8 cellular contexts compared by ENCODE assay signal in genomic region chr3:129604942-129605592, GRCh38. TPM values are rescaled to one million over a fixed set of nuclear protein-coding genes. Genes with fewer than 3 reads are reported as not detected.
DNase-seq lines count a peak whose midpoint lies in the region; ATAC-seq and TF ChIP-seq lines count a peak whose summit lies in the region.

No MANE protein-coding gene starts in this region.

- TF ChIP-seq CTCF in DND-41 (IDR thresholded peaks at IDR 0.05; ENCODE audit: borderline replicate concordance, extremely low read depth, low read length, poor library complexity, severe bottlenecking), result no peak
- TF ChIP-seq CTCF in heart left ventricle (IDR thresholded peaks at IDR 0.05), result peak in 2 of 12 donors; percentile 14 to 29

- peaks cover 70% of the 10 kb centered on the region for H3K79me2 ChIP-seq in DND-41 (ENCODE audit: insufficient read depth, low read length)

- ATAC-seq in DND-41 (ENCODE audit: insufficient read depth, low read depth) (peak; percentile 16), heart left ventricle (peak in 1 of 4 donors; percentile 2), HG03460 (IDR thresholded peaks at IDR 0.05; ENCODE audit: unreplicated experiment) (no peak)

- H3K9ac ChIP-seq in DND-41 (ENCODE audit: low read depth, low read length), result peak overlapping the region; percentile 92
- peak overlapping the region; percentile 66 for H3K9ac ChIP-seq in SK-N-MC (ENCODE audit: insufficient read length)
- H3K9ac ChIP-seq in rectal smooth muscle tissue (ENCODE audit: low read length), result peak overlapping the region; percentile 10

- H3K27me3 ChIP-seq in DND-41 (ENCODE audit: insufficient read depth, low read length, poor library complexity) (no peaks in the 10 kb centered on the region), heart left ventricle (peaks cover 0 to 12% (median 3%) of the 10 kb centered on the region in 9 donors), rectal smooth muscle tissue (ENCODE audit: control insufficient read depth, insufficient read depth, low read length) (peaks cover 4% of the 10 kb centered on the region)

- peak overlapping the region; percentile 76 for H2AFZ ChIP-seq in DND-41 (ENCODE audit: low read depth, low read length)

- H3K27ac ChIP-seq in DND-41 (ENCODE audit: low read length) (peak overlapping the region; percentile 84), SK-N-MC (no peak overlapping the region), heart left ventricle (peak overlapping the region; percentile 78 to 97 (median 92)), rectal smooth muscle tissue (ENCODE audit: low read depth, low read length) (peak overlapping the region; percentile 36)

- H3K4me1 ChIP-seq in DND-41 (ENCODE audit: insufficient read depth, low read length) (peaks cover 77% of the 10 kb centered on the region), heart left ventricle (peaks cover 16 to 88% (median 66%) of the 10 kb centered on the region in 12 donors), rectal smooth muscle tissue (ENCODE audit: control insufficient read depth, insufficient read depth, low read length) (no peaks in the 10 kb centered on the region)

- peak overlapping the region; percentile 80 to 100 for H3K4me3 ChIP-seq in DND-41 (ENCODE audit: low read depth in 1 of 2, low read length in 2 of 2)
- H3K4me3 ChIP-seq in SK-N-MC, result peak overlapping the region; percentile 96
- H3K4me3 ChIP-seq in heart left ventricle, result peak overlapping the region; percentile 61 to 99 (median 82)
- H3K4me3 ChIP-seq in rectal smooth muscle tissue (ENCODE audit: low read length), result peak overlapping the region; percentile 78

- DNase-seq in DND-41, result no peak
- DNase-seq in SK-N-MC (ENCODE audit: low read depth, low spot score), result no peak
- no peak for DNase-seq in heart left ventricle
- no peak for DNase-seq in NCI-H82 treated with DMSO at 0.1 percent for 48 hours (lab: John Stamatoyannopoulos, UW; ENCODE audit: unreplicated experiment)
- no peak for DNase-seq in retina
- DNase-seq in NK-92 (lab: John Stamatoyannopoulos, UW; ENCODE audit: unreplicated experiment), result no peak

- H4K20me1 ChIP-seq in DND-41 (ENCODE audit: insufficient read depth, low read length), result peaks cover 60% of the 10 kb centered on the region

- no peak for TF ChIP-seq POLR2A in heart left ventricle (IDR thresholded peaks at IDR 0.05)

- H3K9me3 ChIP-seq in DND-41 (ENCODE audit: insufficient read depth, low read length, severe bottlenecking) (no peaks in the 10 kb centered on the region), SK-N-MC (ENCODE audit: low read depth, low read length) (no peaks in the 10 kb centered on the region), heart left ventricle (no peaks in the 10 kb centered on the region)

- peak overlapping the region; percentile 100 for H3K4me2 ChIP-seq in DND-41 (ENCODE audit: insufficient read depth, low read length)

- intact Hi-C loops in heart left ventricle (cut with DNase I), result loop anchor here in 9 of 10 donors (2.0 to 5.0 kb wide), 3 partner anchors 43 to 114 kb away; no protein-coding TSS in a partner anchor

- H3K36me3 ChIP-seq in DND-41 (ENCODE audit: insufficient read depth, low read length) (peaks cover 54% of the 10 kb centered on the region), SK-N-MC (ENCODE audit: insufficient read depth, low read length) (no peaks in the 10 kb centered on the region), heart left ventricle (peaks cover 0 to 14% (median 0%) of the 10 kb centered on the region in 9 donors), rectal smooth muscle tissue (ENCODE audit: control insufficient read depth, insufficient read depth, low read length) (no peaks in the 10 kb centered on the region)

- WGBS in heart left ventricle, 4 donors, result 4 to 15% (median 6%) methylated on average over 16 to 69 of the region's 69 CpGs

RNA-seq across cellular contexts. Expression of gene PLXND1, which starts 1.4 kb away (rescaled TPM):
- 100 to 1,000 TPM in 2 of 9 donors, 10 to 100 TPM in 7; 40.8 to 218 (median 64.9) TPM for total RNA-seq in heart left ventricle
- polyA plus RNA-seq in heart left ventricle, result 10 to 100 TPM; 66.4 to 67.3 TPM

Comparison
In these comparisons a context has a peak if more than half of its experiments do, and no peak if none do; other contexts are left out.
1. H3K9ac ChIP-seq: peak in every context shown above with its lines; median percentile 92 in DND-41; 66 in SK-N-MC; 10 in rectal smooth muscle tissue.